In the genomic region with DNA sequence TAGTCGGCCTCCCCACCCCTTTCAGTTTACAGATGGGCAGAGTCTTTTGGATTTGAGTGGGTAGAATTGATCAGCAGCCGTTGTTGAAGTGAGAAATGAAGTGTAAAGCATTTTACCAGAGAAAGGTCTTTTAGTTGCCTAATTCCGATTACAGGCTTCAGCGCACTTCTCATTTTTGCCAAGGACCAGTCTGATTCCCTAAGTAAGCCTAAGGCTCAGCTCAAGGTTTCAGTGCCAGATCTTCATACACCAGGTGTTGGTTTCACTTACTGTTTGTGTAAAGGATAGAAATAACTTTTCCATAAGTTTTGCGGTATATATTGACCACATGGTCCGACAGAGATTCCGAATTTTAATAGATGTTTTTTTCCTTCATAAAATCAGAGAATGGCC, we compare ENCODE assay signal across 1 cellular context.
TF ChIP-seq lines count a peak whose summit lies in the region.

No MANE protein-coding gene starts in this region.

TF ChIP-seq in WTC11, 78 proteins besides CTCF, POLR2A, EP300 and RAD21 (continued from another document):
- TF ChIP-seq ZNF532 (CRISPR knock-in tag; IDR thresholded peaks at IDR 0.05; ENCODE audit: borderline replicate concordance) (no peak), JAZF1 (CRISPR knock-in tag; IDR thresholded peaks at IDR 0.05) (no peak)
- TF ChIP-seq, protein P1, sequence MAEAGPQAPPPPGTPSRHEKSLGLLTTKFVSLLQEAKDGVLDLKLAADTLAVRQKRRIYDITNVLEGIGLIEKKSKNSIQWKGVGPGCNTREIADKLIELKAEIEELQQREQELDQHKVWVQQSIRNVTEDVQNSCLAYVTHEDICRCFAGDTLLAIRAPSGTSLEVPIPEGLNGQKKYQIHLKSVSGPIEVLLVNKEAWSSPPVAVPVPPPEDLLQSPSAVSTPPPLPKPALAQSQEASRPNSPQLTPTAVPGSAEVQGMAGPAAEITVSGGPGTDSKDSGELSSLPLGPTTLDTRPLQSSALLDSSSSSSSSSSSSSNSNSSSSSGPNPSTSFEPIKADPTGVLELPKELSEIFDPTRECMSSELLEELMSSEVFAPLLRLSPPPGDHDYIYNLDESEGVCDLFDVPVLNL (CRISPR knock-in tag; IDR thresholded peaks at IDR 0.05; ENCODE audit: borderline replicate concordance, low read depth) = no peak
